Comparison of ENCODE assay signal across 8 cellular contexts in the genomic region with DNA sequence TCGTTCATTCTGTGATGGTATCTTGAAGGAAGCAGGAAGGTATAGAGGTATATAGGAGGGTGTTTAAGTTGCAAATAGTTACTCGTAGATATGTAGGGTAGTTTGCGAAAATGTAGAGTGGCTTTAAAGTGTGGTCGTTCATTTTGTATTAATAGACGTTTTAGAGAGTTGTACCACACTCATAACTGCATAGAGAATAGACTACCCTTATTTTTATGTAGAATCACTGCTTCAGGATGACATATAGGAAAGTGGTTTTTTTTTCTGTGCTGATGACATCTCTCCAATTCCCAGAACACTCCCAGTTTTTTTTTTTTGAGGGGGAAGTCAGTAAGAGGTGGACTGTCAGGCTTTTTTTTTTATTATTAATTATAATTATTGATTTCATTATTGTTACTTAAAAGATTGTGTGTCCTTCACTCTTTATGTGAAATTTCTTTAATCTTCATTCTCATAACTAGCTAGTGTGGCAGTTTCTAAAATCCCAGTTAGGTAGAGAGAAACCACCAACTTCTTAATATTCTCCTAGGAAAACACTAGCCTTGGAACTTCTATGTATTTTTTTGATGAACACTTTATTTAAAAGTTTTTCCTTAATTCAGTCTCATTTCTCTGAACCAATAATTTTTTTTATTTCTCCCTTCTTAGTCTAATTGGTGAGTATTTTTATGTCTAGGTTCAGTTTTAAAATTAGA. TPM values are rescaled to one million over a fixed set of nuclear protein-coding genes. Genes with fewer than 3 reads are reported as not detected.
DNase-seq lines count a peak whose midpoint lies in the region; ATAC-seq and TF ChIP-seq lines count a peak whose summit lies in the region.

No MANE protein-coding gene starts in this region.

- H3K9me3 ChIP-seq in HUES6 (ENCODE audit: control insufficient read depth, insufficient read depth, low read depth, low read length) (no peaks in the 10 kb centered on the region), muscle layer of colon (ENCODE audit: low read length) (no peaks in the 10 kb centered on the region)

- in situ Hi-C loops in ACHN (cut with HindIII; ENCODE audit: low pct_ligation_motif_present, low pct_unique_long_range_greater_than_20kb, low sequenced_read_pairs), result no loop called here

- H3K36me3 ChIP-seq in HUES6 (ENCODE audit: control insufficient read depth, insufficient read depth, low read length), result peaks cover 5% of the 10 kb centered on the region; the same call in 1 of the 2 replicates
- no peaks in the 10 kb centered on the region for H3K36me3 ChIP-seq in muscle layer of colon (ENCODE audit: insufficient read depth, low read length)

- peaks cover 81% of the 10 kb centered on the region for H3K4me1 Mint-ChIP-seq in chondrocyte (ENCODE audit: low read depth)

- no peak for ATAC-seq in HG03439 (IDR thresholded peaks at IDR 0.05; ENCODE audit: unreplicated experiment)
- no peak for ATAC-seq in GM19467 (IDR thresholded peaks at IDR 0.05; ENCODE audit: unreplicated experiment)

- no peaks in the 10 kb centered on the region for H3K27me3 Mint-ChIP-seq in chondrocyte (ENCODE audit: low read depth)

- H3K4me3 ChIP-seq in HUES6 (ENCODE audit: low read depth, low read length) (peak overlapping the region; percentile 88), muscle layer of colon (ENCODE audit: low read depth in 1 of 2, low read length in 2 of 2) (peak overlapping the region; percentile 88 to 95)

- H3K9ac ChIP-seq in HUES6 (ENCODE audit: low read length) (peak overlapping the region; percentile 97), muscle layer of colon (ENCODE audit: low read length) (peak overlapping the region; percentile 87)

- H3K27ac Mint-ChIP-seq in chondrocyte (ENCODE audit: unreplicated experiment), result peak overlapping the region; percentile 97

- H3K27me3 ChIP-seq in HUES6 (ENCODE audit: control insufficient read depth, insufficient read depth, low read length), result no peaks in the 10 kb centered on the region
- no peaks in the 10 kb centered on the region for H3K27me3 ChIP-seq in muscle layer of colon (ENCODE audit: control insufficient read depth in 1 of 2, insufficient read depth in 2 of 2, low read length in 2 of 2)

- DNase-seq in ACHN (peak; percentile 39), chondrocyte (ENCODE audit: low spot score) (no peak), cerebellar nuclear complex (lab: John Stamatoyannopoulos, UW) (no peak), middle frontal gyrus (ENCODE audit: extremely low spot score, low spot score) (no peak)

- TF ChIP-seq CTCF in chondrocyte (IDR thresholded peaks at IDR 0.05), result no peak

- H3K27ac ChIP-seq in HUES6 (ENCODE audit: low read depth, low read length) (peak overlapping the region; percentile 79), muscle layer of colon (ENCODE audit: low read depth, low read length) (peak overlapping the region; percentile 98)

- H3K9me3 Mint-ChIP-seq in chondrocyte (ENCODE audit: low read depth), result no peaks in the 10 kb centered on the region

- H3K36me3 Mint-ChIP-seq in chondrocyte (ENCODE audit: low read depth), result no peaks in the 10 kb centered on the region

- H3K4me3 Mint-ChIP-seq in chondrocyte (ENCODE audit: unreplicated experiment), result peak overlapping the region; percentile 96

- H3K4me1 ChIP-seq in HUES6 (ENCODE audit: control insufficient read depth, insufficient read depth, low read length) (peaks cover 46% of the 10 kb centered on the region), muscle layer of colon (ENCODE audit: insufficient read depth, low read length) (peaks cover 47% of the 10 kb centered on the region)

RNA-seq across cellular contexts. Expression of a gene that starts 1.5 kb away (rescaled TPM):
- total RNA-seq in chondrocyte, result 302 to 437 TPM (median 434 TPM) in 3 replicates
